Comparison of ENCODE assay signal across 1 cellular context in the genomic region with DNA sequence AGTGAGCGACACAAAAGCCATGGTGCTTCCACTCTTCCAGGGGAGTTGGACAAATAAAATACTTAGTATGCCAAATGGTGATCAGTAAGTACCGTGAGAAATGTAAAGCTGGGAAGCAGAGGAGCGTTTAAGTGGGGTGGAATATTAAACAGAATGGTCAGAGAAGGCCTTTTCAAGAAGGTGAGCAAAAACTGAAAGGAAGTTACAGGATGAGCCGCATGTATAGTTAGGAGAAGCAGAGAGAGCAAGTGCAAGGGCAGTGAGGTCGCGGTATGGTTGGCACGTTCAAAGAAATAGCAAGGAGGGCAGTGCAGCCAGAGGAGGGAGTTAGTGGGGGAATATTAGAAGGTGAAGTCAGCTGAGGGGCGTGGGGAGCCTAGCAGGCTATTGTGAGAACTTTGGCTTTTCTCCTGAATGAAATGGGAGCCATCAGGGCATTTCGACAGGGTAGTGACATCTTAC.
TF ChIP-seq lines count a peak whose summit lies in the region.

No MANE protein-coding gene starts in this region.

TF ChIP-seq in GM23338, 12 proteins besides CTCF, POLR2A, EP300 and RAD21 (continued from another document):
- TF ChIP-seq, protein P1, sequence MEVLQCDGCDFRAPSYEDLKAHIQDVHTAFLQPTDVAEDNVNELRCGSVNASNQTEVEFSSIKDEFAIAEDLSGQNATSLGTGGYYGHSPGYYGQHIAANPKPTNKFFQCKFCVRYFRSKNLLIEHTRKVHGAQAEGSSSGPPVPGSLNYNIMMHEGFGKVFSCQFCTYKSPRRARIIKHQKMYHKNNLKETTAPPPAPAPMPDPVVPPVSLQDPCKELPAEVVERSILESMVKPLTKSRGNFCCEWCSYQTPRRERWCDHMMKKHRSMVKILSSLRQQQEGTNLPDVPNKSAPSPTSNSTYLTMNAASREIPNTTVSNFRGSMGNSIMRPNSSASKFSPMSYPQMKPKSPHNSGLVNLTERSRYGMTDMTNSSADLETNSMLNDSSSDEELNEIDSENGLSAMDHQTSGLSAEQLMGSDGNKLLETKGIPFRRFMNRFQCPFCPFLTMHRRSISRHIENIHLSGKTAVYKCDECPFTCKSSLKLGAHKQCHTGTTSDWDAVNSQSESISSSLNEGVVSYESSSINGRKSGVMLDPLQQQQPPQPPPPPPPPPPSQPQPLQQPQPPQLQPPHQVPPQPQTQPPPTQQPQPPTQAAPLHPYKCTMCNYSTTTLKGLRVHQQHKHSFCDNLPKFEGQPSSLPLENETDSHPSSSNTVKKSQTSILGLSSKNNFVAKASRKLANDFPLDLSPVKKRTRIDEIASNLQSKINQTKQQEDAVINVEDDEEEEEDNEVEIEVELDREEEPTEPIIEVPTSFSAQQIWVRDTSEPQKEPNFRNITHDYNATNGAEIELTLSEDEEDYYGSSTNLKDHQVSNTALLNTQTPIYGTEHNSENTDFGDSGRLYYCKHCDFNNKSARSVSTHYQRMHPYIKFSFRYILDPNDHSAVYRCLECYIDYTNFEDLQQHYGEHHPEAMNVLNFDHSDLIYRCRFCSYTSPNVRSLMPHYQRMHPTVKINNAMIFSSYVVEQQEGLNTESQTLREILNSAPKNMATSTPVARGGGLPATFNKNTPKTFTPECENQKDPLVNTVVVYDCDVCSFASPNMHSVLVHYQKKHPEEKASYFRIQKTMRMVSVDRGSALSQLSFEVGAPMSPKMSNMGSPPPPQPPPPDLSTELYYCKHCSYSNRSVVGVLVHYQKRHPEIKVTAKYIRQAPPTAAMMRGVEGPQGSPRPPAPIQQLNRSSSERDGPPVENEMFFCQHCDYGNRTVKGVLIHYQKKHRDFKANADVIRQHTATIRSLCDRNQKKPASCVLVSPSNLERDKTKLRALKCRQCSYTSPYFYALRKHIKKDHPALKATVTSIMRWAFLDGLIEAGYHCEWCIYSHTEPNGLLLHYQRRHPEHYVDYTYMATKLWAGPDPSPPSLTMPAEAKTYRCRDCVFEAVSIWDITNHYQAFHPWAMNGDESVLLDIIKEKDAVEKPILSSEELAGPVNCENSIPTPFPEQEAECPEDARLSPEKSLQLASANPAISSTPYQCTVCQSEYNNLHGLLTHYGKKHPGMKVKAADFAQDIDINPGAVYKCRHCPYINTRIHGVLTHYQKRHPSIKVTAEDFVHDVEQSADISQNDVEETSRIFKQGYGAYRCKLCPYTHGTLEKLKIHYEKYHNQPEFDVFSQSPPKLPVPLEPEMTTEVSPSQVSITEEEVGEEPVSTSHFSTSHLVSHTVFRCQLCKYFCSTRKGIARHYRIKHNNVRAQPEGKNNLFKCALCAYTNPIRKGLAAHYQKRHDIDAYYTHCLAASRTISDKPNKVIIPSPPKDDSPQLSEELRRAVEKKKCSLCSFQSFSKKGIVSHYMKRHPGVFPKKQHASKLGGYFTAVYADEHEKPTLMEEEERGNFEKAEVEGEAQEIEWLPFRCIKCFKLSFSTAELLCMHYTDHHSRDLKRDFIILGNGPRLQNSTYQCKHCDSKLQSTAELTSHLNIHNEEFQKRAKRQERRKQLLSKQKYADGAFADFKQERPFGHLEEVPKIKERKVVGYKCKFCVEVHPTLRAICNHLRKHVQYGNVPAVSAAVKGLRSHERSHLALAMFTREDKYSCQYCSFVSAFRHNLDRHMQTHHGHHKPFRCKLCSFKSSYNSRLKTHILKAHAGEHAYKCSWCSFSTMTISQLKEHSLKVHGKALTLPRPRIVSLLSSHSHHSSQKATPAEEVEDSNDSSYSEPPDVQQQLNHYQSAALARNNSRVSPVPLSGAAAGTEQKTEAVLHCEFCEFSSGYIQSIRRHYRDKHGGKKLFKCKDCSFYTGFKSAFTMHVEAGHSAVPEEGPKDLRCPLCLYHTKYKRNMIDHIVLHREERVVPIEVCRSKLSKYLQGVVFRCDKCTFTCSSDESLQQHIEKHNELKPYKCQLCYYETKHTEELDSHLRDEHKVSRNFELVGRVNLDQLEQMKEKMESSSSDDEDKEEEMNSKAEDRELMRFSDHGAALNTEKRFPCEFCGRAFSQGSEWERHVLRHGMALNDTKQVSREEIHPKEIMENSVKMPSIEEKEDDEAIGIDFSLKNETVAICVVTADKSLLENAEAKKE (CRISPR knock-in tag; IDR thresholded peaks at IDR 0.05): no peak
